In genomic region chr2:159982270-159982669, GRCh38 we compare ENCODE assay signal across 12 cellular contexts.
A peak's percentile ranks its signal among the peaks of the same experiment; 100 is the strongest.
DNase-seq lines count a peak whose midpoint lies in the region; ATAC-seq and TF ChIP-seq lines count a peak whose summit lies in the region.
"Had no signal": no experiment of that assay in that cellular context is flagged by ENCODE, and none has a peak within 500 bp of the region (broad histone marks: within the 10 kb centered on the region; RNA-seq: fewer than 3 reads in every experiment).

No MANE protein-coding gene starts in this region.

- no peaks in the 10 kb centered on the region for H4K20me1 ChIP-seq in mammary epithelial cell (ENCODE audit: insufficient read depth, low read length)

- peaks cover 3% of the 10 kb centered on the region for H3K36me3 ChIP-seq in mammary epithelial cell (ENCODE audit: insufficient read depth, low read length)

- no peaks in the 10 kb centered on the region for H3K27me3 ChIP-seq in mammary epithelial cell (ENCODE audit: insufficient read depth, low read length)

- no peak overlapping the region for H3K9ac ChIP-seq in mammary epithelial cell (ENCODE audit: insufficient read depth, low read length)

- peaks cover 19% of the 10 kb centered on the region for H3K27me3 Mint-ChIP-seq in activated T-helper 2 cell treated with anti-CD3 and anti-CD28 coated beads, Interferon-gamma antibody, Interleukin-2, Interleukin-4, amounts not matched to agents 10 μg/mL and 5 μg/mL and 100 μg/mL, durations not matched to agents 14 hours and 24 hours and 36 hours (ENCODE audit: low read depth)

- no peak overlapping the region for H2AFZ ChIP-seq in mammary epithelial cell (ENCODE audit: low read depth, low read length)

- WGBS in mammary epithelial cell (ENCODE audit: low coverage, missing lambda C conversion rate): 0% methylated on average over 3 of the region's 3 CpGs

- CTCF ChIA-PET in AG04449 (lab: Yijun Ruan, JAX): interaction anchor here (0.9 to 1.8 kb wide), 4 partner anchors 9 to 42 kb away, joined by 3 to 5 read pairs (median 3); no protein-coding TSS in a partner anchor
- CTCF ChIA-PET in mammary epithelial cell (lab: Charles Lee; ENCODE audit: low non-redundant PET): no interaction called here

- H3K4me3 Mint-ChIP-seq in activated T-helper 2 cell treated with anti-CD3 and anti-CD28 coated beads, Interferon-gamma antibody, Interleukin-2, Interleukin-4, amounts not matched to agents 10 μg/mL and 5 μg/mL and 100 μg/mL, durations not matched to agents 14 hours and 24 hours and 36 hours (ENCODE audit: low read depth): no peak overlapping the region
- H3K4me3 Mint-ChIP-seq: B cell had no signal

- POLR2A ChIA-PET in AG04449 (lab: Yijun Ruan, JAX): no interaction called here

- no peaks in the 10 kb centered on the region for H3K36me3 Mint-ChIP-seq in activated T-helper 2 cell treated with anti-CD3 and anti-CD28 coated beads, Interferon-gamma antibody, Interleukin-2, Interleukin-4, amounts not matched to agents 10 μg/mL and 5 μg/mL and 100 μg/mL, durations not matched to agents 14 hours and 24 hours and 36 hours (ENCODE audit: low read depth)

- no peaks in the 10 kb centered on the region for H3K4me1 Mint-ChIP-seq in activated T-helper 2 cell treated with anti-CD3 and anti-CD28 coated beads, Interferon-gamma antibody, Interleukin-2, Interleukin-4, amounts not matched to agents 10 μg/mL and 5 μg/mL and 100 μg/mL, durations not matched to agents 14 hours and 24 hours and 36 hours (ENCODE audit: low read depth)
- H3K4me1 Mint-ChIP-seq: B cell had no signal

- H3K27ac ChIP-seq in mammary epithelial cell (ENCODE audit: insufficient read depth, low read depth, low read length): no peak overlapping the region

- H3K4me2 ChIP-seq in mammary epithelial cell (ENCODE audit: insufficient read depth, low read depth, low read length): peak overlapping the region; percentile 3

- ATAC-seq in HG02623 (IDR thresholded peaks at IDR 0.05; ENCODE audit: unreplicated experiment): no peak
- no peak for ATAC-seq in GM19351 (IDR thresholded peaks at IDR 0.05; ENCODE audit: unreplicated experiment)

- dilution Hi-C loops in mammary epithelial cell (cut with HindIII; ENCODE audit: low sequenced_read_pairs): no loop called here

- H3K4me1 ChIP-seq in mammary epithelial cell (ENCODE audit: insufficient read depth, low read length): peaks cover 13% of the 10 kb centered on the region

- H3K9me3 Mint-ChIP-seq in activated T-helper 2 cell treated with anti-CD3 and anti-CD28 coated beads, Interferon-gamma antibody, Interleukin-2, Interleukin-4, amounts not matched to agents 10 μg/mL and 5 μg/mL and 100 μg/mL, durations not matched to agents 14 hours and 24 hours and 36 hours: no peaks in the 10 kb centered on the region

- no peak overlapping the region for H3K4me3 ChIP-seq in AG04449 (ENCODE audit: low read depth, low read length)
- H3K4me3 ChIP-seq in mammary epithelial cell (replicated peaks in 1 of 3; ENCODE audit: insufficient read depth in 1 of 3, low read depth in 2 of 3, low read length in 3 of 3): no peak overlapping the region

- DNase-seq in AG04449 (ENCODE audit: low read depth, low spot score): peak; percentile 63
- DNase-seq in LHCN-M2 (ENCODE audit: low read depth): peak; percentile 79
- DNase-seq in mammary epithelial cell: peak; percentile 83
- peak; percentile 30 to 83 for DNase-seq in lung microvascular endothelial cell (ENCODE audit: low read depth in 2 of 2)
- DNase-seq in activated T-helper 2 cell treated with anti-CD3 and anti-CD28 coated beads, Interferon-gamma antibody, Interleukin-2, Interleukin-4, amounts not matched to agents 10 μg/mL and 5 μg/mL and 100 μg/mL, durations not matched to agents 14 hours and 24 hours and 36 hours (ENCODE audit: low spot score): no peak
- no peak for DNase-seq in posterior cingulate gyrus
- DNase-seq: activated CD4-positive, alpha-beta T cell treated with anti-CD3 and anti-CD28 coated beads, Interleukin-2, amount 50 U/mL, for 4 hours; stimulated activated CD4-positive, alpha-beta T cell treated with anti-CD3 and anti-CD28 coated beads, Interleukin-12 subunit alpha, Interleukin-12 subunit beta, amount 100 ng/mL, for 4 hours; substantia nigra had no signal

- BruUV-seq in mammary epithelial cell (replicated peaks; lab: Mats Ljungman, UMichigan): no TSS peak

- TF ChIP-seq CTCF in AG04449 (IDR thresholded peaks at IDR 0.05; ENCODE audit: insufficient read depth, low read length, missing control alignments): no peak
- TF ChIP-seq CTCF in mammary epithelial cell (conservative IDR thresholded peaks at IDR 0.05 in 1 of 2, IDR thresholded peaks at IDR 0.05 in 1 of 2; ENCODE audit: extremely low read depth in 1 of 2, insufficient read depth in 1 of 2, low read depth in 1 of 2, low read length in 2 of 2): no peak

- no peaks in the 10 kb centered on the region for H3K9me3 ChIP-seq in mammary epithelial cell (replicated peaks; ENCODE audit: insufficient read depth, low read length)

- no peak overlapping the region for H3K27ac Mint-ChIP-seq in activated T-helper 2 cell treated with anti-CD3 and anti-CD28 coated beads, Interferon-gamma antibody, Interleukin-2, Interleukin-4, amounts not matched to agents 10 μg/mL and 5 μg/mL and 100 μg/mL, durations not matched to agents 14 hours and 24 hours and 36 hours
- H3K27ac Mint-ChIP-seq: B cell had no signal

- H3K79me2 ChIP-seq in mammary epithelial cell (ENCODE audit: insufficient read depth, low read length): no peaks in the 10 kb centered on the region

- in situ Hi-C loops in mammary epithelial cell (cut with MboI; ENCODE audit: low sequenced_read_pairs in 2 of 2): no loop called here

- intact Hi-C loops in mammary epithelial cell (cut with micrococcal nuclease): no loop called here
- intact Hi-C loops in activated T-helper 2 cell treated with anti-CD3 and anti-CD28 coated beads, Interferon-gamma antibody, Interleukin-2, Interleukin-4, amounts not matched to agents 10 μg/mL and 5 μg/mL and 100 μg/mL, durations not matched to agents 14 hours and 24 hours and 36 hours (cut with micrococcal nuclease): no loop called here
- intact Hi-C loops in posterior cingulate gyrus (cut with DNase I): no loop called here

Comparison
In these comparisons a context has a peak if more than half of its experiments do, and no peak if none do; other contexts are left out.
1. DNase-seq: peak in AG04449 (single experiment), LHCN-M2 (single experiment), mammary epithelial cell (single experiment) and lung microvascular endothelial cell (2 of 2); none in activated T-helper 2 cell treated with anti-CD3 and anti-CD28 coated beads, Interferon-gamma antibody, Interleukin-2, Interleukin-4, amounts not matched to agents 10 μg/mL and 5 μg/mL and 100 μg/mL, durations not matched to agents 14 hours and 24 hours and 36 hours (single experiment) and posterior cingulate gyrus (0 of 10).